8 cellular contexts compared by ENCODE assay signal in the genomic region with DNA sequence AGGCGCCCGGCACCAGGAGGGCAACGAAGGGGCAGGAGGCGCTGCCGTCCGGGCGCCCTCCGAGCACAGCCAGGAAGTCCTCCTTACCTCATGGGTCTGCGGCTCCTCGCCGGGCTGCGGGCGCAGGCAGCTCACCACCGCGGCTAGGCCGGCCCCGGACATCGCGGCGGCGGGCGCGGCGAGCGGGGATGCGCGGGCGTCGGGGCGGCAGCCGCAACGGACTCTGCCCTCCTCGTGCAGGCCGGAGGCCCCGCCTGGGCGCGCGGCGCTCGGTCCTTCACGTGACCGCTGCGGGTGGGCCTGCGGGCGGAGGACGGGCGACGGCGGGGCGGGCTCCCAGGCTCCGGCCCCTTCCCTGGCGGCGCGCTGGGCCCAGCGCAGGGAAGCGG. TPM values are rescaled to one million over a fixed set of nuclear protein-coding genes. Genes with fewer than 3 reads are reported as not detected.
DNase-seq lines count a peak whose midpoint lies in the region; ATAC-seq and TF ChIP-seq lines count a peak whose summit lies in the region.
"Not testable (repeated sequence)": the region's sequence is repeated elsewhere in the genome, so short reads cannot be mapped to it uniquely, and the experiment has no call there.
"Had no signal": no experiment of that assay in that cellular context is flagged by ENCODE, and none has a peak within 500 bp of the region (broad histone marks: within the 10 kb centered on the region; RNA-seq: fewer than 3 reads in every experiment).

No MANE protein-coding gene starts in this region.

- not testable (repeated sequence) for TF ChIP-seq POLR2A in body of pancreas (IDR thresholded peaks at IDR 0.05); heart left ventricle (IDR thresholded peaks at IDR 0.05)

- not testable (repeated sequence) for H3K27ac Mint-ChIP-seq in activated CD8-positive, alpha-beta memory T cell treated with anti-CD3 and anti-CD28 coated beads, Interleukin-2, amount 10 ng/mL, durations not matched to agents 7 days and 5 days; naive thymus-derived CD8-positive, alpha-beta T cell; stimulated activated naive B cell treated with anti-CD40 and anti-IgM and Interleukin-4, amounts not matched to agents 10 μg/mL and 1 μg/mL and 100 μg/mL, for 72 hours

- H3K27ac ChIP-seq in Panc1 (ENCODE audit: low read length); body of pancreas; heart left ventricle: not testable (repeated sequence)

- ATAC-seq in Panc1 (peak; percentile 88), body of pancreas (peak; percentile 40), heart left ventricle (peak in 3 of 4 donors; percentile 63 to 78 (median 68)), left lobe of liver (peak; percentile 73)
- ATAC-seq in activated CD8-positive, alpha-beta memory T cell treated with anti-CD3 and anti-CD28 coated beads, Interleukin-2, amount 10 ng/mL, durations not matched to agents 7 days and 5 days: peak; percentile 27
- peak; percentile 33 to 70 for ATAC-seq in naive thymus-derived CD8-positive, alpha-beta T cell
- peak; percentile 27 to 36 for ATAC-seq in stimulated activated naive B cell treated with anti-CD40 and anti-IgM and Interleukin-4, amounts not matched to agents 10 μg/mL and 1 μg/mL and 100 μg/mL, for 72 hours (replicated peaks)

- BruUV-seq in Panc1 (replicated peaks; lab: Mats Ljungman, UMichigan): not testable (repeated sequence)

- H3K4me3 Mint-ChIP-seq in activated CD8-positive, alpha-beta memory T cell treated with anti-CD3 and anti-CD28 coated beads, Interleukin-2, amount 10 ng/mL, durations not matched to agents 7 days and 5 days; naive thymus-derived CD8-positive, alpha-beta T cell; stimulated activated naive B cell treated with anti-CD40 and anti-IgM and Interleukin-4, amounts not matched to agents 10 μg/mL and 1 μg/mL and 100 μg/mL, for 72 hours: not testable (repeated sequence)

- H3K9me3 ChIP-seq in Panc1 (ENCODE audit: control insufficient read depth, insufficient read depth, low read depth, low read length); body of pancreas; heart left ventricle: not testable (repeated sequence)

- H3K27me3 Mint-ChIP-seq in activated CD8-positive, alpha-beta memory T cell treated with anti-CD3 and anti-CD28 coated beads, Interleukin-2, amount 10 ng/mL, durations not matched to agents 7 days and 5 days; naive thymus-derived CD8-positive, alpha-beta T cell; stimulated activated naive B cell treated with anti-CD40 and anti-IgM and Interleukin-4, amounts not matched to agents 10 μg/mL and 1 μg/mL and 100 μg/mL, for 72 hours: not testable (repeated sequence)

- not testable (repeated sequence) for H3K9me3 Mint-ChIP-seq in activated CD8-positive, alpha-beta memory T cell treated with anti-CD3 and anti-CD28 coated beads, Interleukin-2, amount 10 ng/mL, durations not matched to agents 7 days and 5 days (ENCODE audit: low read depth); naive thymus-derived CD8-positive, alpha-beta T cell; stimulated activated naive B cell treated with anti-CD40 and anti-IgM and Interleukin-4, amounts not matched to agents 10 μg/mL and 1 μg/mL and 100 μg/mL, for 72 hours

- POLR2A ChIA-PET in Panc1 (lab: Charles Lee); naive thymus-derived CD8-positive, alpha-beta T cell (lab: Charles Lee): not testable (repeated sequence)

- not testable (repeated sequence) for DNase-seq in Panc1 (ENCODE audit: low read depth, low spot score); activated CD8-positive, alpha-beta memory T cell treated with anti-CD3 and anti-CD28 coated beads, Interleukin-2, amount 10 ng/mL, durations not matched to agents 7 days and 5 days; body of pancreas; heart left ventricle; left lobe of liver (ENCODE audit: low spot score); naive thymus-derived CD8-positive, alpha-beta T cell; stimulated activated naive B cell treated with anti-CD40 and anti-IgM and Interleukin-4, amounts not matched to agents 10 μg/mL and 1 μg/mL and 100 μg/mL, for 72 hours

- WGBS in body of pancreas, 2 donors: no CpG with 5 or more reads among the region's 56 CpGs
- no CpG with 5 or more reads among the region's 56 CpGs for WGBS in heart left ventricle, 4 donors

- H3K36me3 ChIP-seq in Panc1 (ENCODE audit: control insufficient read depth, insufficient read depth, low read length); body of pancreas (replicated peaks in 1 of 2; ENCODE audit: insufficient read depth in 1 of 2, low read depth in 2 of 2); heart left ventricle: not testable (repeated sequence)

- not testable (repeated sequence) for TF ChIP-seq CTCF in Panc1 (IDR thresholded peaks at IDR 0.05); body of pancreas (IDR thresholded peaks at IDR 0.05); heart left ventricle (IDR thresholded peaks at IDR 0.05)

- not testable (repeated sequence) for H3K4me3 ChIP-seq in Panc1 (ENCODE audit: low read depth in 2 of 2, low read length in 2 of 2); body of pancreas; heart left ventricle

- CTCF ChIA-PET in Panc1 (lab: Charles Lee); activated CD8-positive, alpha-beta memory T cell treated with anti-CD3 and anti-CD28 coated beads, Interleukin-2, amount 10 ng/mL, durations not matched to agents 7 days and 5 days (lab: Charles Lee): not testable (repeated sequence)

- intact Hi-C loops in Panc1 (cut with micrococcal nuclease; ENCODE audit: unreplicated experiment); body of pancreas (cut with DNase I); heart left ventricle (cut with DNase I): not testable (repeated sequence)

- H3K4me1 Mint-ChIP-seq in activated CD8-positive, alpha-beta memory T cell treated with anti-CD3 and anti-CD28 coated beads, Interleukin-2, amount 10 ng/mL, durations not matched to agents 7 days and 5 days; naive thymus-derived CD8-positive, alpha-beta T cell; stimulated activated naive B cell treated with anti-CD40 and anti-IgM and Interleukin-4, amounts not matched to agents 10 μg/mL and 1 μg/mL and 100 μg/mL, for 72 hours: not testable (repeated sequence)

- in situ Hi-C loops in Panc1 (cut with HindIII; ENCODE audit: low pct_unique_long_range_greater_than_20kb, low sequenced_read_pairs): not testable (repeated sequence)

- not testable (repeated sequence) for H3K4me1 ChIP-seq in Panc1 (ENCODE audit: control insufficient read depth, insufficient read depth, low read length); body of pancreas; heart left ventricle

- not testable (repeated sequence) for H3K27me3 ChIP-seq in Panc1 (ENCODE audit: control insufficient read depth, insufficient read depth, low read length); body of pancreas; heart left ventricle

- not testable (repeated sequence) for H3K36me3 Mint-ChIP-seq in activated CD8-positive, alpha-beta memory T cell treated with anti-CD3 and anti-CD28 coated beads, Interleukin-2, amount 10 ng/mL, durations not matched to agents 7 days and 5 days; naive thymus-derived CD8-positive, alpha-beta T cell; stimulated activated naive B cell treated with anti-CD40 and anti-IgM and Interleukin-4, amounts not matched to agents 10 μg/mL and 1 μg/mL and 100 μg/mL, for 72 hours

RNA-seq across cellular contexts. Expression of a gene that starts 49.0 kb away (rescaled TPM):
- total RNA-seq in Panc1 (2021; ENCODE audit: unreplicated experiment): 0.51 TPM
- 1.5 TPM for polyA plus RNA-seq in Panc1 (2012; ENCODE audit: insufficient read length)
- total RNA-seq in activated CD8-positive, alpha-beta memory T cell treated with anti-CD3 and anti-CD28 coated beads, Interleukin-2, amount 10 ng/mL, durations not matched to agents 7 days and 5 days: under 1 TPM; 0.77 to 0.85 TPM
- 1 to 10 TPM in 1 of 2 donors, not detected in 1; 8.3 TPM for total RNA-seq in body of pancreas
- total RNA-seq in heart left ventricle: 1 to 10 TPM; 1.5 to 5.7 (median 3.1) TPM
- polyA plus RNA-seq in heart left ventricle: 1 to 10 TPM; 1.4 TPM
- total RNA-seq in left lobe of liver: not detected
- under 1 TPM in 1 of 2 experiments, not detected in 1; 0.23 TPM for total RNA-seq in naive thymus-derived CD8-positive, alpha-beta T cell
- under 1 TPM; 0.65 to 0.91 (median 0.82) TPM for polyA plus RNA-seq in naive thymus-derived CD8-positive, alpha-beta T cell
- total RNA-seq: Calu3 had no signal

Comparison
In these comparisons a context has a peak if more than half of its experiments do, and no peak if none do; other contexts are left out.
1. ATAC-seq: peak in every context shown above with its lines; median percentile 88 in Panc1; 73 in left lobe of liver; 68 in heart left ventricle; 52 in naive thymus-derived CD8-positive, alpha-beta T cell; 40 in body of pancreas; 32 in stimulated activated naive B cell treated with anti-CD40 and anti-IgM and Interleukin-4, amounts not matched to agents 10 μg/mL and 1 μg/mL and 100 μg/mL, for 72 hours; 27 in activated CD8-positive, alpha-beta memory T cell treated with anti-CD3 and anti-CD28 coated beads, Interleukin-2, amount 10 ng/mL, durations not matched to agents 7 days and 5 days.